Comparison of ENCODE assay signal across 8 cellular contexts in genomic region chr6:38973178-38974057, GRCh38.
A peak's percentile ranks its signal among the peaks of the same experiment; 100 is the strongest.
DNase-seq lines count a peak whose midpoint lies in the region; ATAC-seq, FAIRE-seq and TF ChIP-seq lines count a peak whose summit lies in the region.

No MANE protein-coding gene starts in this region.

- H3K9me3 Mint-ChIP-seq in activated CD8-positive, alpha-beta T cell treated with anti-CD3 and anti-CD28 coated beads, Interleukin-2, amount 10 ng/mL, durations not matched to agents 7 days and 5 days (ENCODE audit: insufficient read depth) = no peaks in the 10 kb centered on the region

- H3K27ac Mint-ChIP-seq in activated CD8-positive, alpha-beta T cell treated with anti-CD3 and anti-CD28 coated beads, Interleukin-2, amount 10 ng/mL, durations not matched to agents 7 days and 5 days = no peak overlapping the region

- FAIRE-seq in H54 (lab: Jason Lieb, UNC) = peak; percentile 80

- no peaks in the 10 kb centered on the region for H3K9me3 ChIP-seq in cardiac muscle cell (ENCODE audit: low read depth)

- no peak overlapping the region for H3K4me3 ChIP-seq in cardiac muscle cell

- POLR2A ChIA-PET in activated CD8-positive, alpha-beta T cell treated with anti-CD3 and anti-CD28 coated beads, Interleukin-2, amount 10 ng/mL, durations not matched to agents 7 days and 5 days (lab: Charles Lee) = no interaction called here

- no peaks in the 10 kb centered on the region for H3K4me1 ChIP-seq in cardiac muscle cell (ENCODE audit: low read depth)

- no peak overlapping the region for H3K4me3 Mint-ChIP-seq in activated CD8-positive, alpha-beta T cell treated with anti-CD3 and anti-CD28 coated beads, Interleukin-2, amount 10 ng/mL, durations not matched to agents 7 days and 5 days

- no peaks in the 10 kb centered on the region for H3K36me3 Mint-ChIP-seq in activated CD8-positive, alpha-beta T cell treated with anti-CD3 and anti-CD28 coated beads, Interleukin-2, amount 10 ng/mL, durations not matched to agents 7 days and 5 days (ENCODE audit: low read depth)

- peak; percentile 67 for TF ChIP-seq CTCF in cardiac muscle cell (IDR thresholded peaks at IDR 0.05; ENCODE audit: low read depth, low read length)

- peak; percentile 74 for ATAC-seq in activated CD8-positive, alpha-beta T cell treated with anti-CD3 and anti-CD28 coated beads, Interleukin-2, amount 10 ng/mL, durations not matched to agents 7 days and 5 days
- ATAC-seq in HG03095 (IDR thresholded peaks at IDR 0.05; ENCODE audit: unreplicated experiment) = no peak

- DNase-seq in DMS114 treated with DMSO at 0.1 percent for 48 hours (lab: John Stamatoyannopoulos, UW; ENCODE audit: unreplicated experiment) (peak; percentile 86), H54 (ENCODE audit: insufficient read length, low spot score) (peak; percentile 23), NCI-H345 (lab: John Stamatoyannopoulos, UW) (peak; percentile 59), cardiac muscle cell (ENCODE audit: low read depth in 1 of 2, low spot score in 1 of 2) (peak; percentile 57 to 78), renal cortical epithelial cell (ENCODE audit: low read depth) (peak; percentile 87), cortex of kidney (lab: John Stamatoyannopoulos, UW) (no peak)
- peak; percentile 48 for DNase-seq in activated CD8-positive, alpha-beta T cell treated with anti-CD3 and anti-CD28 coated beads, Interleukin-2, amount 10 ng/mL, durations not matched to agents 7 days and 5 days

- H3K27me3 ChIP-seq in cardiac muscle cell = no peaks in the 10 kb centered on the region

- no peaks in the 10 kb centered on the region for H3K4me1 Mint-ChIP-seq in activated CD8-positive, alpha-beta T cell treated with anti-CD3 and anti-CD28 coated beads, Interleukin-2, amount 10 ng/mL, durations not matched to agents 7 days and 5 days (ENCODE audit: low read depth)

- CTCF ChIA-PET in activated CD8-positive, alpha-beta T cell treated with anti-CD3 and anti-CD28 coated beads, Interleukin-2, amount 10 ng/mL, durations not matched to agents 7 days and 5 days (lab: Charles Lee) = interaction anchor here (0.6 to 3.4 kb wide), 17 partner anchors 10 to 337 kb away, joined by 3 to 20 read pairs (median 3); no protein-coding TSS in a partner anchor

- no peaks in the 10 kb centered on the region for H3K36me3 ChIP-seq in cardiac muscle cell

- TF ChIP-seq POLR2A in H54 (IDR thresholded peaks at IDR 0.05; ENCODE audit: low read depth, low read length) = no peak

- H3K27ac ChIP-seq in cardiac muscle cell = no peak overlapping the region

- peaks cover 33% of the 10 kb centered on the region for H3K27me3 Mint-ChIP-seq in activated CD8-positive, alpha-beta T cell treated with anti-CD3 and anti-CD28 coated beads, Interleukin-2, amount 10 ng/mL, durations not matched to agents 7 days and 5 days (ENCODE audit: low read depth)
